19 cellular contexts compared by ENCODE assay signal in the genomic region with DNA sequence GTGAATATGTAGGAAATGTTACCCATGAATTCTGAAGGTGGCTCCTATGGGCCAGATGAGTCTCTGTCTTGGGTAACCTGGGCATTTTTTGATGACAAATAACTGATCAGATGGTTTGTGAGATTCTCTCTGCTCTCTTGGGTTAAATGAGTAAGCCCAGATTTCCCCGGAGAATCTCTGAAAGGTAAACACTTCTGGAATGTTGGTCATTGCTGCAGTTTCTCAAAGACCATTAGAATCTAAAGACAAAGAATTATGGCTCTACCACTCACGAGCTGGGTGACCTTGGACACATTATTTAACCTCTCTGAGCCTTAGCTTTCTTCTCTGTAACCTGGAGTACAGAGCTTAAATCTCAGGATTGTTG.
DNase-seq lines count a peak whose midpoint lies in the region; ATAC-seq and TF ChIP-seq lines count a peak whose summit lies in the region.
"Had no signal": no experiment of that assay in that cellular context is flagged by ENCODE, and none has a peak within 500 bp of the region (broad histone marks: within the 10 kb centered on the region; RNA-seq: fewer than 3 reads in every experiment).

No MANE protein-coding gene starts in this region.

- no peaks in the 10 kb centered on the region for H3K36me3 ChIP-seq in RWPE2 (ENCODE audit: low read depth)
- H3K36me3 ChIP-seq in mesenchymal stem cell (ENCODE audit: control insufficient read depth in 1 of 2, insufficient read depth in 2 of 2, low read depth in 1 of 2, low read length in 2 of 2), result peaks cover 0 to 4% of the 10 kb centered on the region in 2 experiments
- H3K36me3 ChIP-seq in suprapubic skin, result no peaks in the 10 kb centered on the region
- H3K36me3 ChIP-seq: BLaER1, heart left ventricle, prostate gland had no signal

- peak; percentile 2 for DNase-seq in ELF-1 (ENCODE audit: low read depth, low spot score)
- DNase-seq in RWPE2 (ENCODE audit: low spot score), result no peak
- peak; percentile 67 for DNase-seq in epithelial cell of esophagus (ENCODE audit: low read depth)
- peak; percentile 92 for DNase-seq in mesenchymal stem cell
- no peak for DNase-seq in RPMI8226
- DNase-seq in suprapubic skin (ENCODE audit: low spot score in 2 of 2), result no peak
- DNase-seq: activated CD4-positive, alpha-beta T cell treated with anti-CD3 and anti-CD28 coated beads, Interleukin-2, amount 50 U/mL, for 4 hours; mesendoderm; NCI-H1436; stimulated activated CD4-positive, alpha-beta T cell treated with anti-CD3 and anti-CD28 coated beads, Interleukin-4, amount 100 ng/mL, for 4 hours; substantia nigra had no signal

- H4K91ac ChIP-seq in mesenchymal stem cell (ENCODE audit: low read length), result no peak overlapping the region

- no peak overlapping the region for H2BK5ac ChIP-seq in mesenchymal stem cell (ENCODE audit: low read depth, low read length, poor library complexity, severe bottlenecking)

- H2BK15ac ChIP-seq in mesenchymal stem cell (ENCODE audit: low read depth, poor library complexity, severe bottlenecking), result no peak overlapping the region

- TF ChIP-seq CTCF in RWPE2 (IDR thresholded peaks at IDR 0.05; ENCODE audit: poor library complexity, severe bottlenecking) (no peak), epithelial cell of esophagus (IDR thresholded peaks at IDR 0.05; ENCODE audit: insufficient read depth, low read depth, low read length, missing control alignments) (no peak), suprapubic skin (IDR thresholded peaks at IDR 0.05) (no peak)

- H3K4me2 ChIP-seq in mesenchymal stem cell (ENCODE audit: low read length, poor library complexity, severe bottlenecking), result no peak overlapping the region

- H3K9me3 ChIP-seq in RWPE2 (ENCODE audit: severe bottlenecking), result no peaks in the 10 kb centered on the region
- no peaks in the 10 kb centered on the region for H3K9me3 ChIP-seq in mesenchymal stem cell (ENCODE audit: control insufficient read depth, low read length)
- no peaks in the 10 kb centered on the region for H3K9me3 ChIP-seq in suprapubic skin
- H3K9me3 ChIP-seq: prostate gland had no signal

- no peaks in the 10 kb centered on the region for H3K79me1 ChIP-seq in mesenchymal stem cell (replicated peaks; ENCODE audit: low read length, poor library complexity, severe bottlenecking)

- no peak overlapping the region for H2BK12ac ChIP-seq in mesenchymal stem cell (ENCODE audit: low read length in 2 of 2)

- no peak overlapping the region for H2BK120ac ChIP-seq in mesenchymal stem cell (ENCODE audit: low read depth, low read length)

- no peak overlapping the region for H3K27ac ChIP-seq in RWPE2 (ENCODE audit: poor library complexity, severe bottlenecking)
- H3K27ac ChIP-seq in mesenchymal stem cell (ENCODE audit: low read length, poor library complexity, severe bottlenecking), result no peak overlapping the region
- H3K27ac ChIP-seq in suprapubic skin, result no peak overlapping the region
- H3K27ac ChIP-seq: ascending aorta, BLaER1, coronary artery, heart left ventricle, prostate gland had no signal

- H2AFZ ChIP-seq in mesenchymal stem cell (ENCODE audit: low read depth, low read length), result no peak overlapping the region

- ATAC-seq in RWPE2 (ENCODE audit: low read depth) (peak; percentile 67), HG02884 (IDR thresholded peaks at IDR 0.05; ENCODE audit: unreplicated experiment) (no peak), HG03135 (IDR thresholded peaks at IDR 0.05; ENCODE audit: unreplicated experiment) (no peak)
- ATAC-seq: heart left ventricle; natural killer cell treated with Interleukin-12 subunit alpha and Interleukin-12 subunit beta and Interleukin-15 and Interleukin-18, amount 100 ng/mL, for 72 hours had no signal

- no peak for TF ChIP-seq POLR2A in suprapubic skin (IDR thresholded peaks at IDR 0.05)

- H3K14ac ChIP-seq in mesenchymal stem cell (ENCODE audit: low read length in 2 of 2), result no peak overlapping the region

- no peak overlapping the region for H2AK5ac ChIP-seq in mesenchymal stem cell (ENCODE audit: low read length, severe bottlenecking)

- H3K27me3 ChIP-seq in RWPE2 (ENCODE audit: insufficient read depth, poor library complexity, severe bottlenecking), result no peaks in the 10 kb centered on the region
- H3K27me3 ChIP-seq in mesenchymal stem cell (ENCODE audit: control insufficient read depth in 1 of 2, insufficient read depth in 1 of 2, low read length in 2 of 2), result peaks cover 2 to 7% of the 10 kb centered on the region in 2 experiments
- no peaks in the 10 kb centered on the region for H3K27me3 ChIP-seq in suprapubic skin
- H3K27me3 ChIP-seq: ascending aorta, BLaER1, heart left ventricle had no signal

- H3K4me3 ChIP-seq in RWPE2 (ENCODE audit: severe bottlenecking), result no peak overlapping the region
- no peak overlapping the region for H3K4me3 ChIP-seq in epithelial cell of esophagus (ENCODE audit: low read length)
- no peak overlapping the region for H3K4me3 ChIP-seq in mesenchymal stem cell (ENCODE audit: insufficient read depth in 1 of 2, low read depth in 1 of 2, low read length in 2 of 2)
- no peak overlapping the region for H3K4me3 ChIP-seq in suprapubic skin
- H3K4me3 ChIP-seq: ascending aorta, BLaER1, coronary artery, heart left ventricle, prostate gland had no signal

- H3K23ac ChIP-seq in mesenchymal stem cell (ENCODE audit: low read length in 2 of 2), result no peak overlapping the region

- H3K18ac ChIP-seq in mesenchymal stem cell (ENCODE audit: low read depth in 1 of 2, low read length in 2 of 2), result no peak overlapping the region

- no peak for TF ChIP-seq EP300 in suprapubic skin (IDR thresholded peaks at IDR 0.05)

- no peak overlapping the region for H4K8ac ChIP-seq in mesenchymal stem cell (ENCODE audit: low read length)

- H3K9ac ChIP-seq in mesenchymal stem cell (ENCODE audit: low read length), result no peak overlapping the region
- H3K9ac ChIP-seq: BLaER1 had no signal

- 0% methylated on average over 1 of the region's 2 CpGs for WGBS in mesenchymal stem cell
- 79% methylated on average over 2 of the region's 2 CpGs for WGBS in suprapubic skin

- no peak overlapping the region for H3K4ac ChIP-seq in mesenchymal stem cell (ENCODE audit: low read depth in 1 of 2, low read length in 2 of 2)

- no peaks in the 10 kb centered on the region for H3K4me1 ChIP-seq in RWPE2 (ENCODE audit: insufficient read depth, poor library complexity, severe bottlenecking)
- H3K4me1 ChIP-seq in mesenchymal stem cell (ENCODE audit: control insufficient read depth, insufficient read depth, low read depth, low read length), result peaks cover 5% of the 10 kb centered on the region
- no peaks in the 10 kb centered on the region for H3K4me1 ChIP-seq in suprapubic skin
- H3K4me1 ChIP-seq: prostate gland had no signal

Comparison
In these comparisons a context has a peak if more than half of its experiments do, and no peak if none do; other contexts are left out.
1. DNase-seq: peak in ELF-1 (single experiment), epithelial cell of esophagus (single experiment) and mesenchymal stem cell (single experiment); none in RWPE2 (single experiment), RPMI8226 (single experiment) and suprapubic skin (0 of 2).